In the genomic region with DNA sequence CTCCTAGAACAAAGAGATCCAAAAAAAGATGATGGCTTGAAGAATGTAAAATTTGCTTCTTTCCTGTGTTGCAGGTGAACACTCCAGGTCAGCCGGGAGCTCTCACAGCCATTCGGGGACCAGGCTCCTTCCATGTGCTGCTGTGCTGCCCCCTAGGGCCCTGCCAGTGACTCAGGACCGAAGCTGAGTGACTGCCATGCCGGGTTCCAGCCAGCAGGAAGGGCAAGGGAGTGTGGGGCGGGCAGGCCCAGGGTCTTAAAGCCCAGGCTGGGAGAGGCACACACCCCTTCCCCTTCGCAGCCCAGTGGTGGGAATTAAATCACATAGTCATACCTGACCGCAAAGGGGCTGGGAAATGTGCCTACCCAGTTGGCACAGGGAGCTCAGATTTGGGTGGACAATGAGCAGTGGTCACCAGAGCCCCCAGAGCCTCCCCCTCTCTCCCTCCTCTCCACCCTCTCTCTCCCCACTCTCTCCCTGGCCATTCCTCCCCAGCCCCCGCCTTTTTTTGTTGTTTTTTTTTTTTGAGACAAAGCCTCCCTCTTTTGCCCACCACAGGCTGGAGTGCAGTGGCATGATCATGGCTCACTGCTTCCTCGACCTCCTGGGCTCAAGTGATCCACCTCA, we compare ENCODE assay signal across 1 cellular context.
A peak's percentile ranks its signal among the peaks of the same experiment; 100 is the strongest.
TF ChIP-seq lines count a peak whose summit lies in the region.

No MANE protein-coding gene starts in this region.

TF ChIP-seq in HepG2, 621 proteins besides CTCF, POLR2A, EP300 and RAD21 (continued from another document and continues in another):
- TF ChIP-seq, protein P1, sequence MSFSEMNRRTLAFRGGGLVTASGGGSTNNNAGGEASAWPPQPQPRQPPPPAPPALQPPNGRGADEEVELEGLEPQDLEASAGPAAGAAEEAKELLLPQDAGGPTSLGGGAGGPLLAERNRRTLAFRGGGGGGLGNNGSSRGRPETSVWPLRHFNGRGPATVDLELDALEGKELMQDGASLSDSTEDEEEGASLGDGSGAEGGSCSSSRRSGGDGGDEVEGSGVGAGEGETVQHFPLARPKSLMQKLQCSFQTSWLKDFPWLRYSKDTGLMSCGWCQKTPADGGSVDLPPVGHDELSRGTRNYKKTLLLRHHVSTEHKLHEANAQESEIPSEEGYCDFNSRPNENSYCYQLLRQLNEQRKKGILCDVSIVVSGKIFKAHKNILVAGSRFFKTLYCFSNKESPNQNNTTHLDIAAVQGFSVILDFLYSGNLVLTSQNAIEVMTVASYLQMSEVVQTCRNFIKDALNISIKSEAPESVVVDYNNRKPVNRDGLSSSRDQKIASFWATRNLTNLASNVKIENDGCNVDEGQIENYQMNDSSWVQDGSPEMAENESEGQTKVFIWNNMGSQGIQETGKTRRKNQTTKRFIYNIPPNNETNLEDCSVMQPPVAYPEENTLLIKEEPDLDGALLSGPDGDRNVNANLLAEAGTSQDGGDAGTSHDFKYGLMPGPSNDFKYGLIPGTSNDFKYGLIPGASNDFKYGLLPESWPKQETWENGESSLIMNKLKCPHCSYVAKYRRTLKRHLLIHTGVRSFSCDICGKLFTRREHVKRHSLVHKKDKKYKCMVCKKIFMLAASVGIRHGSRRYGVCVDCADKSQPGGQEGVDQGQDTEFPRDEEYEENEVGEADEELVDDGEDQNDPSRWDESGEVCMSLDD (CRISPR knock-in tag; IDR thresholded peaks at IDR 0.05; ENCODE audit: borderline replicate concordance), result no peak
- TF ChIP-seq, protein P2, sequence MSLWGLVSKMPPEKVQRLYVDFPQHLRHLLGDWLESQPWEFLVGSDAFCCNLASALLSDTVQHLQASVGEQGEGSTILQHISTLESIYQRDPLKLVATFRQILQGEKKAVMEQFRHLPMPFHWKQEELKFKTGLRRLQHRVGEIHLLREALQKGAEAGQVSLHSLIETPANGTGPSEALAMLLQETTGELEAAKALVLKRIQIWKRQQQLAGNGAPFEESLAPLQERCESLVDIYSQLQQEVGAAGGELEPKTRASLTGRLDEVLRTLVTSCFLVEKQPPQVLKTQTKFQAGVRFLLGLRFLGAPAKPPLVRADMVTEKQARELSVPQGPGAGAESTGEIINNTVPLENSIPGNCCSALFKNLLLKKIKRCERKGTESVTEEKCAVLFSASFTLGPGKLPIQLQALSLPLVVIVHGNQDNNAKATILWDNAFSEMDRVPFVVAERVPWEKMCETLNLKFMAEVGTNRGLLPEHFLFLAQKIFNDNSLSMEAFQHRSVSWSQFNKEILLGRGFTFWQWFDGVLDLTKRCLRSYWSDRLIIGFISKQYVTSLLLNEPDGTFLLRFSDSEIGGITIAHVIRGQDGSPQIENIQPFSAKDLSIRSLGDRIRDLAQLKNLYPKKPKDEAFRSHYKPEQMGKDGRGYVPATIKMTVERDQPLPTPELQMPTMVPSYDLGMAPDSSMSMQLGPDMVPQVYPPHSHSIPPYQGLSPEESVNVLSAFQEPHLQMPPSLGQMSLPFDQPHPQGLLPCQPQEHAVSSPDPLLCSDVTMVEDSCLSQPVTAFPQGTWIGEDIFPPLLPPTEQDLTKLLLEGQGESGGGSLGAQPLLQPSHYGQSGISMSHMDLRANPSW (CRISPR knock-in tag; IDR thresholded peaks at IDR 0.05; ENCODE audit: borderline replicate concordance), result no peak
- no peak for TF ChIP-seq ZNF766 (CRISPR knock-in tag; IDR thresholded peaks at IDR 0.05; ENCODE audit: borderline replicate concordance)
- no peak for TF ChIP-seq ZNF557 (CRISPR knock-in tag; IDR thresholded peaks at IDR 0.05)
- no peak for TF ChIP-seq ISX (CRISPR knock-in tag; conservative IDR thresholded peaks at IDR 0.05)
- TF ChIP-seq ZZZ3 (CRISPR knock-in tag; IDR thresholded peaks at IDR 0.05; ENCODE audit: borderline replicate concordance), result 0 out of 2 replicates have a peak, but pooled peaks have one; percentile 6
- TF ChIP-seq, protein P3, sequence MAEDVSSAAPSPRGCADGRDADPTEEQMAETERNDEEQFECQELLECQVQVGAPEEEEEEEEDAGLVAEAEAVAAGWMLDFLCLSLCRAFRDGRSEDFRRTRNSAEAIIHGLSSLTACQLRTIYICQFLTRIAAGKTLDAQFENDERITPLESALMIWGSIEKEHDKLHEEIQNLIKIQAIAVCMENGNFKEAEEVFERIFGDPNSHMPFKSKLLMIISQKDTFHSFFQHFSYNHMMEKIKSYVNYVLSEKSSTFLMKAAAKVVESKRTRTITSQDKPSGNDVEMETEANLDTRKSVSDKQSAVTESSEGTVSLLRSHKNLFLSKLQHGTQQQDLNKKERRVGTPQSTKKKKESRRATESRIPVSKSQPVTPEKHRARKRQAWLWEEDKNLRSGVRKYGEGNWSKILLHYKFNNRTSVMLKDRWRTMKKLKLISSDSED (CRISPR knock-in tag; IDR thresholded peaks at IDR 0.05), result no peak
- TF ChIP-seq ZFP82 (CRISPR knock-in tag; IDR thresholded peaks at IDR 0.05; ENCODE audit: borderline replicate concordance), result no peak
- TF ChIP-seq ZSCAN21 (CRISPR knock-in tag; IDR thresholded peaks at IDR 0.05; ENCODE audit: borderline replicate concordance), result peak; percentile 82; the same call in 1 of the 2 replicates
- TF ChIP-seq, protein P4, sequence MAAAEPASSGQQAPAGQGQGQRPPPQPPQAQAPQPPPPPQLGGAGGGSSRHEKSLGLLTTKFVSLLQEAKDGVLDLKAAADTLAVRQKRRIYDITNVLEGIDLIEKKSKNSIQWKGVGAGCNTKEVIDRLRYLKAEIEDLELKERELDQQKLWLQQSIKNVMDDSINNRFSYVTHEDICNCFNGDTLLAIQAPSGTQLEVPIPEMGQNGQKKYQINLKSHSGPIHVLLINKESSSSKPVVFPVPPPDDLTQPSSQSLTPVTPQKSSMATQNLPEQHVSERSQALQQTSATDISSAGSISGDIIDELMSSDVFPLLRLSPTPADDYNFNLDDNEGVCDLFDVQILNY (CRISPR knock-in tag; conservative IDR thresholded peaks at IDR 0.05), result no peak
- no peak for TF ChIP-seq ARID2 (CRISPR knock-in tag; IDR thresholded peaks at IDR 0.05; ENCODE audit: borderline replicate concordance)
- peak; percentile 84; the same call in 1 of the 2 replicates for TF ChIP-seq ZNF768 (CRISPR knock-in tag; IDR thresholded peaks at IDR 0.05)
- TF ChIP-seq, protein P5, sequence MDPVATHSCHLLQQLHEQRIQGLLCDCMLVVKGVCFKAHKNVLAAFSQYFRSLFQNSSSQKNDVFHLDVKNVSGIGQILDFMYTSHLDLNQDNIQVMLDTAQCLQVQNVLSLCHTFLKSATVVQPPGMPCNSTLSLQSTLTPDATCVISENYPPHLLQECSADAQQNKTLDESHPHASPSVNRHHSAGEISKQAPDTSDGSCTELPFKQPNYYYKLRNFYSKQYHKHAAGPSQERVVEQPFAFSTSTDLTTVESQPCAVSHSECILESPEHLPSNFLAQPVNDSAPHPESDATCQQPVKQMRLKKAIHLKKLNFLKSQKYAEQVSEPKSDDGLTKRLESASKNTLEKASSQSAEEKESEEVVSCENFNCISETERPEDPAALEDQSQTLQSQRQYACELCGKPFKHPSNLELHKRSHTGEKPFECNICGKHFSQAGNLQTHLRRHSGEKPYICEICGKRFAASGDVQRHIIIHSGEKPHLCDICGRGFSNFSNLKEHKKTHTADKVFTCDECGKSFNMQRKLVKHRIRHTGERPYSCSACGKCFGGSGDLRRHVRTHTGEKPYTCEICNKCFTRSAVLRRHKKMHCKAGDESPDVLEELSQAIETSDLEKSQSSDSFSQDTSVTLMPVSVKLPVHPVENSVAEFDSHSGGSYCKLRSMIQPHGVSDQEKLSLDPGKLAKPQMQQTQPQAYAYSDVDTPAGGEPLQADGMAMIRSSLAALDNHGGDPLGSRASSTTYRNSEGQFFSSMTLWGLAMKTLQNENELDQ (CRISPR knock-in tag; IDR thresholded peaks at IDR 0.05; ENCODE audit: borderline replicate concordance), result no peak
- no peak for TF ChIP-seq ZNF382 (CRISPR knock-in tag; IDR thresholded peaks at IDR 0.05; ENCODE audit: borderline replicate concordance)
- peak; percentile 90 for TF ChIP-seq GATAD2A (CRISPR knock-in tag; IDR thresholded peaks at IDR 0.05)
- TF ChIP-seq SYNCRIP (IDR thresholded peaks at IDR 0.05; ENCODE audit: insufficient read depth, low read depth, low read length), result no peak
- TF ChIP-seq CREB1 (IDR thresholded peaks at IDR 0.05), result no peak
- TF ChIP-seq CREB1 (CRISPR knock-in tag; IDR thresholded peaks at IDR 0.05), result no peak
- TF ChIP-seq ARHGAP35 (CRISPR knock-in tag; IDR thresholded peaks at IDR 0.05; ENCODE audit: borderline replicate concordance), result peak; percentile 53; the same call in 1 of the 2 replicates
- no peak for TF ChIP-seq RBM22 (optimal IDR thresholded peaks at IDR 0.05; ENCODE audit: low read length)
- peak; percentile 54 for TF ChIP-seq ZNF883 (CRISPR knock-in tag; IDR thresholded peaks at IDR 0.05; ENCODE audit: not compliant biosample characterization)
- TF ChIP-seq, protein P6, sequence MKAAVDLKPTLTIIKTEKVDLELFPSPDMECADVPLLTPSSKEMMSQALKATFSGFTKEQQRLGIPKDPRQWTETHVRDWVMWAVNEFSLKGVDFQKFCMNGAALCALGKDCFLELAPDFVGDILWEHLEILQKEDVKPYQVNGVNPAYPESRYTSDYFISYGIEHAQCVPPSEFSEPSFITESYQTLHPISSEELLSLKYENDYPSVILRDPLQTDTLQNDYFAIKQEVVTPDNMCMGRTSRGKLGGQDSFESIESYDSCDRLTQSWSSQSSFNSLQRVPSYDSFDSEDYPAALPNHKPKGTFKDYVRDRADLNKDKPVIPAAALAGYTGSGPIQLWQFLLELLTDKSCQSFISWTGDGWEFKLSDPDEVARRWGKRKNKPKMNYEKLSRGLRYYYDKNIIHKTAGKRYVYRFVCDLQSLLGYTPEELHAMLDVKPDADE (CRISPR knock-in tag; IDR thresholded peaks at IDR 0.05), result no peak
- TF ChIP-seq ZSCAN12 (CRISPR knock-in tag; IDR thresholded peaks at IDR 0.05), result no peak
- no peak; the same call in 1 of the 2 replicates for TF ChIP-seq TOE1 (CRISPR knock-in tag; IDR thresholded peaks at IDR 0.05)
- peak; percentile 33 for TF ChIP-seq ZFP36 (IDR thresholded peaks at IDR 0.05; ENCODE audit: borderline replicate concordance, low read depth, low read length, partially characterized antibody)
- TF ChIP-seq TAF1 (CRISPR knock-in tag; IDR thresholded peaks at IDR 0.05), result no peak
- TF ChIP-seq, protein P7, sequence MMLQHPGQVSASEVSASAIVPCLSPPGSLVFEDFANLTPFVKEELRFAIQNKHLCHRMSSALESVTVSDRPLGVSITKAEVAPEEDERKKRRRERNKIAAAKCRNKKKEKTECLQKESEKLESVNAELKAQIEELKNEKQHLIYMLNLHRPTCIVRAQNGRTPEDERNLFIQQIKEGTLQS (CRISPR knock-in tag; IDR thresholded peaks at IDR 0.05), result peak; percentile 48; the same call in 1 of the 2 replicates
- TF ChIP-seq, protein P8, sequence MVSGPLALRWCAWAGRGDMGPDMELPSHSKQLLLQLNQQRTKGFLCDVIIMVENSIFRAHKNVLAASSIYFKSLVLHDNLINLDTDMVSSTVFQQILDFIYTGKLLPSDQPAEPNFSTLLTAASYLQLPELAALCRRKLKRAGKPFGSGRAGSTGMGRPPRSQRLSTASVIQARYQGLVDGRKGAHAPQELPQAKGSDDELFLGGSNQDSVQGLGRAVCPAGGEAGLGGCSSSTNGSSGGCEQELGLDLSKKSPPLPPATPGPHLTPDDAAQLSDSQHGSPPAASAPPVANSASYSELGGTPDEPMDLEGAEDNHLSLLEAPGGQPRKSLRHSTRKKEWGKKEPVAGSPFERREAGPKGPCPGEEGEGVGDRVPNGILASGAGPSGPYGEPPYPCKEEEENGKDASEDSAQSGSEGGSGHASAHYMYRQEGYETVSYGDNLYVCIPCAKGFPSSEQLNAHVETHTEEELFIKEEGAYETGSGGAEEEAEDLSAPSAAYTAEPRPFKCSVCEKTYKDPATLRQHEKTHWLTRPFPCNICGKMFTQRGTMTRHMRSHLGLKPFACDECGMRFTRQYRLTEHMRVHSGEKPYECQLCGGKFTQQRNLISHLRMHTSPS (CRISPR knock-in tag; IDR thresholded peaks at IDR 0.05; ENCODE audit: low read depth), result peak; percentile 90
- TF ChIP-seq, protein P9, sequence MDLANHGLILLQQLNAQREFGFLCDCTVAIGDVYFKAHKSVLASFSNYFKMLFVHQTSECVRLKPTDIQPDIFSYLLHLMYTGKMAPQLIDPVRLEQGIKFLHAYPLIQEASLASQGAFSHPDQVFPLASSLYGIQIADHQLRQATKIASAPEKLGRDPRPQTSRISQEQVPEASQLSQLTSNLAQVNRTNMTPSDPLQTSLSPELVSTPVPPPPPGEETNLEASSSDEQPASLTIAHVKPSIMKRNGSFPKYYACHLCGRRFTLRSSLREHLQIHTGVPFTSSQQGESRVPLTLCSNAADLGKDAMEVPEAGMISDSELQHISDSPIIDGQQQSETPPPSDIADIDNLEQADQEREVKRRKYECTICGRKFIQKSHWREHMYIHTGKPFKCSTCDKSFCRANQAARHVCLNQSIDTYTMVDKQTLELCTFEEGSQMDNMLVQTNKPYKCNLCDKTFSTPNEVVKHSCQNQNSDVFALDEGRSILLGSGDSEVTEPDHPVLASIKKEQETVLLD (CRISPR knock-in tag; IDR thresholded peaks at IDR 0.05; ENCODE audit: low read depth), result no peak
- TF ChIP-seq, protein P10, sequence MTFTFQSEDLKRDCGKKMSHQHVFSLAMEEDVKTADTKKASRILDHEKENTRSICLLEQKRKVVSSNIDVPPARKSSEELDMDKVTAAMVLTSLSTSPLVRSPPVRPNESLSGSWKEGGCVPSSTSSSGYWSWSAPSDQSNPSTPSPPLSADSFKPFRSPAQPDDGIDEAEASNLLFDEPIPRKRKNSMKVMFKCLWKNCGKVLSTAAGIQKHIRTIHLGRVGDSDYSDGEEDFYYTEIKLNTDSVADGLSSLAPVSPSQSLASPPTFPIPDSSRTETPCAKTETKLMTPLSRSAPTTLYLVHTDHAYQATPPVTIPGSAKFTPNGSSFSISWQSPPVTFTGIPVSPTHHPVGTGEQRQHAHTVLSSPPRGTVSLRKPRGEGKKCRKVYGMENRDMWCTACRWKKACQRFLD (CRISPR knock-in tag; IDR thresholded peaks at IDR 0.05; ENCODE audit: borderline replicate concordance), result peak; percentile 73; the same call in 1 of the 2 replicates
- no peak for TF ChIP-seq EZH2 (conservative IDR thresholded peaks at IDR 0.05; ENCODE audit: low read depth, low read length)
- 0 out of 2 replicates have a peak, but pooled peaks have one; percentile 15 for TF ChIP-seq MEF2D (CRISPR knock-in tag; IDR thresholded peaks at IDR 0.05)
- TF ChIP-seq ZFX (CRISPR knock-in tag; IDR thresholded peaks at IDR 0.05; ENCODE audit: low read depth), result peak; percentile 81
- TF ChIP-seq ELF4 (CRISPR knock-in tag; IDR thresholded peaks at IDR 0.05; ENCODE audit: borderline replicate concordance), result no peak
- TF ChIP-seq, protein P11, sequence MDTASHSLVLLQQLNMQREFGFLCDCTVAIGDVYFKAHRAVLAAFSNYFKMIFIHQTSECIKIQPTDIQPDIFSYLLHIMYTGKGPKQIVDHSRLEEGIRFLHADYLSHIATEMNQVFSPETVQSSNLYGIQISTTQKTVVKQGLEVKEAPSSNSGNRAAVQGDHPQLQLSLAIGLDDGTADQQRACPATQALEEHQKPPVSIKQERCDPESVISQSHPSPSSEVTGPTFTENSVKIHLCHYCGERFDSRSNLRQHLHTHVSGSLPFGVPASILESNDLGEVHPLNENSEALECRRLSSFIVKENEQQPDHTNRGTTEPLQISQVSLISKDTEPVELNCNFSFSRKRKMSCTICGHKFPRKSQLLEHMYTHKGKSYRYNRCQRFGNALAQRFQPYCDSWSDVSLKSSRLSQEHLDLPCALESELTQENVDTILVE (CRISPR knock-in tag; IDR thresholded peaks at IDR 0.05), result peak; percentile 79; the same call in 1 of the 2 replicates
